ENCODE assay signal across 8 cellular contexts in the genomic region with DNA sequence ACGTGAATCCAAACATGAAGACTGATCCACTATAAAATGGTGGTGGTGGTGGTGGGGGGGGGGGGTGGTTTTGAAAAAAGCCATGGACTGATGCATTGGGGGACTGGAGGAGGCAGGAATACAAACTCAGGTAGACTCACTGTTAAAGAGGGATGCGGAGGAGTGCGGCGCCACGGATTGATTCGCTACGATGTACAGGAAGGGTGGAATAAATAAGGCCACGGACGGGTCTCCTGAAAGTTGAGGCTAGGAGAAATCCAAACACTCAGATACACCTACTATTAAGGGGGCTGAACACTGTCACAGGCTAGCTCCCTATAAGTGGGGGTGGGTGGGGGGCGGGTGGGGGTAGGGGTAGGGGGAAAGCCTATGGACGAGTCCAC. TPM values are rescaled to one million over a fixed set of nuclear protein-coding genes. Genes with fewer than 3 reads are reported as not detected.
DNase-seq lines count a peak whose midpoint lies in the region; ATAC-seq and TF ChIP-seq lines count a peak whose summit lies in the region.

No MANE protein-coding gene starts in this region.

- H2BK120ac ChIP-seq in neuronal stem cell (ENCODE audit: low read depth, low read length), result no peak overlapping the region

- peaks cover 33% of the 10 kb centered on the region for H3K4me1 ChIP-seq in CD4-positive, alpha-beta memory T cell (ENCODE audit: insufficient read depth, low read length)
- H3K4me1 ChIP-seq in neuronal stem cell (ENCODE audit: control insufficient read depth in 2 of 2, insufficient read depth in 1 of 2, low read depth in 1 of 2, low read length in 2 of 2), result peaks cover 2 to 6% of the 10 kb centered on the region in 2 donors

- H4K8ac ChIP-seq in neuronal stem cell (ENCODE audit: low read depth, low read length), result no peak overlapping the region

- no peak overlapping the region for H2AK5ac ChIP-seq in neuronal stem cell (ENCODE audit: low read depth, low read length)

- H3K23ac ChIP-seq in neuronal stem cell (ENCODE audit: low read depth, low read length, poor library complexity), result no peak overlapping the region

- no peak for ATAC-seq in effector memory CD8-positive, alpha-beta T cell (replicated peaks)
- ATAC-seq in HG03354 (IDR thresholded peaks at IDR 0.05; ENCODE audit: poor library complexity, severe bottlenecking, unreplicated experiment) (no peak), HG03571 (IDR thresholded peaks at IDR 0.05; ENCODE audit: unreplicated experiment) (no peak)

- H3K79me1 ChIP-seq in neuronal stem cell (ENCODE audit: low read depth, low read length), result peaks cover 3% of the 10 kb centered on the region

- peak overlapping the region; percentile 43 for H3K4me2 ChIP-seq in neuronal stem cell (ENCODE audit: insufficient read depth, low read length, poor library complexity, severe bottlenecking)

- peak overlapping the region in 1 of 2 donors; percentile 69 for H3K4me3 ChIP-seq in CD4-positive, alpha-beta memory T cell (ENCODE audit: low read length in 2 of 2)
- H3K4me3 ChIP-seq in NB4 (ENCODE audit: low read depth, low read length), result peak overlapping the region; percentile 73
- H3K4me3 ChIP-seq in neuronal stem cell (ENCODE audit: low read length in 2 of 2), result peak overlapping the region; percentile 96 to 98

- H3K4me3 Mint-ChIP-seq in CD4-positive, alpha-beta memory T cell, result peak overlapping the region; percentile 85 to 94 (median 88)
- peak overlapping the region; percentile 92 to 94 for H3K4me3 Mint-ChIP-seq in effector memory CD8-positive, alpha-beta T cell

- no peak overlapping the region for H4K91ac ChIP-seq in neuronal stem cell (ENCODE audit: low read depth, low read length, poor library complexity)

- H2BK15ac ChIP-seq in neuronal stem cell (ENCODE audit: low read length), result no peak overlapping the region

- no peak overlapping the region for H3K14ac ChIP-seq in neuronal stem cell (ENCODE audit: low read length)

- H3K27me3 ChIP-seq in CD4-positive, alpha-beta memory T cell (ENCODE audit: insufficient read depth, low read length), result no peaks in the 10 kb centered on the region
- H3K27me3 ChIP-seq in neuronal stem cell (ENCODE audit: control insufficient read depth in 3 of 3, insufficient read depth in 3 of 3, low read depth in 1 of 3, low read length in 3 of 3), result peaks cover 0 to 3% (median 0%) of the 10 kb centered on the region in 3 experiments

- no peak for DNase-seq in CD4-positive, alpha-beta memory T cell
- no peak for DNase-seq in NB4 (ENCODE audit: low read depth)
- DNase-seq in effector memory CD8-positive, alpha-beta T cell, result no peak
- no peak for DNase-seq in neuronal stem cell (ENCODE audit: low spot score)
- DNase-seq in NCI-H1417 (lab: John Stamatoyannopoulos, UW), result no peak
- DNase-seq in DMS 273 (lab: John Stamatoyannopoulos, UW; ENCODE audit: unreplicated experiment), result no peak

- H2BK5ac ChIP-seq in neuronal stem cell (ENCODE audit: low read length), result no peak overlapping the region

- POLR2A ChIA-PET in CD4-positive, alpha-beta memory T cell (lab: Charles Lee; ENCODE audit: partially characterized antibody), result interaction anchor here (1.0 to 2.7 kb wide), 9 partner anchors 8 to 924 kb away, joined by 3 to 14 read pairs (median 7); a partner anchor contains a TSS

- H2BK12ac ChIP-seq in neuronal stem cell (ENCODE audit: low read length), result no peak overlapping the region

- CTCF ChIA-PET in CD4-positive, alpha-beta memory T cell (lab: Charles Lee; ENCODE audit: partially characterized antibody), result interaction anchor here (0.6 to 1.5 kb wide), 4 partner anchors 9 to 1939 kb away, joined by 3 to 4 read pairs (median 4); no protein-coding TSS in a partner anchor

- no peak overlapping the region for H2AFZ ChIP-seq in neuronal stem cell (ENCODE audit: low read length)

- no peaks in the 10 kb centered on the region for H3K9me3 ChIP-seq in CD4-positive, alpha-beta memory T cell (ENCODE audit: control insufficient read depth in 1 of 2, low read length in 2 of 2)
- H3K9me3 ChIP-seq in neuronal stem cell (replicated peaks in 1 of 2; ENCODE audit: control insufficient read depth in 2 of 2, insufficient read depth in 1 of 2, low read depth in 1 of 2, low read length in 2 of 2), result no peaks in the 10 kb centered on the region

- H3K9ac ChIP-seq in neuronal stem cell (ENCODE audit: low read depth, low read length, poor library complexity), result peak overlapping the region; percentile 60

- no peak for TF ChIP-seq CTCF in NB4 (IDR thresholded peaks at IDR 0.05; ENCODE audit: low read depth, low read length)

- no peaks in the 10 kb centered on the region for H3K27me3 Mint-ChIP-seq in CD4-positive, alpha-beta memory T cell
- H3K27me3 Mint-ChIP-seq in effector memory CD8-positive, alpha-beta T cell, result no peaks in the 10 kb centered on the region

- H3K36me3 Mint-ChIP-seq in CD4-positive, alpha-beta memory T cell, result peaks cover 4 to 56% of the 10 kb centered on the region in 2 donors
- H3K36me3 Mint-ChIP-seq in effector memory CD8-positive, alpha-beta T cell (ENCODE audit: insufficient read depth), result peaks cover 25% of the 10 kb centered on the region

- peak overlapping the region; percentile 74 for H3K27ac ChIP-seq in CD4-positive, alpha-beta memory T cell (ENCODE audit: low read depth, low read length)
- no peak overlapping the region for H3K27ac ChIP-seq in neuronal stem cell (replicated peaks; ENCODE audit: low read length)

- intact Hi-C loops in CD4-positive, alpha-beta memory T cell (cut with micrococcal nuclease), result loop anchor here (1.0 to 10.0 kb wide), 7 partner anchors 9 to 504 kb away; a partner anchor contains a TSS

- no CpG with 5 or more reads among the region's 11 CpGs for WGBS in neuronal stem cell (ENCODE audit: extremely low coverage in 2 of 2, insufficient read length in 2 of 2, insufficient replicate concordance in 1 of 2), 2 donors

- H3K36me3 ChIP-seq in CD4-positive, alpha-beta memory T cell (ENCODE audit: insufficient read depth, low read length), result peaks cover 7% of the 10 kb centered on the region
- H3K36me3 ChIP-seq in neuronal stem cell (replicated peaks in 1 of 2; ENCODE audit: control insufficient read depth in 2 of 2, insufficient read depth in 2 of 2, low read length in 2 of 2), result peaks cover 0 to 33% of the 10 kb centered on the region in 2 donors

- peaks cover 34 to 45% (median 39%) of the 10 kb centered on the region in 4 donors for H3K4me1 Mint-ChIP-seq in CD4-positive, alpha-beta memory T cell
- H3K4me1 Mint-ChIP-seq in effector memory CD8-positive, alpha-beta T cell (ENCODE audit: low read depth in 2 of 2), result peaks cover 32 to 38% of the 10 kb centered on the region in 2 donors

- H3K27ac Mint-ChIP-seq in CD4-positive, alpha-beta memory T cell, result peak overlapping the region; percentile 85 to 97 (median 87)
- H3K27ac Mint-ChIP-seq in effector memory CD8-positive, alpha-beta T cell, result peak overlapping the region; percentile 78 to 96

- no peak for TF ChIP-seq POLR2A in NB4 (IDR thresholded peaks at IDR 0.05; ENCODE audit: extremely low read depth, insufficient read length)

- H3K4ac ChIP-seq in neuronal stem cell (ENCODE audit: low read length), result no peak overlapping the region

- H3K18ac ChIP-seq in neuronal stem cell (ENCODE audit: low read length), result no peak overlapping the region

- H3K9me3 Mint-ChIP-seq in CD4-positive, alpha-beta memory T cell, result no peaks in the 10 kb centered on the region
- no peaks in the 10 kb centered on the region for H3K9me3 Mint-ChIP-seq in effector memory CD8-positive, alpha-beta T cell

RNA-seq across cellular contexts. Expression of a gene that starts 0.6 kb away (rescaled TPM):
- total RNA-seq in CD4-positive, alpha-beta memory T cell, result 10 to 100 TPM; 36.4 to 38.3 TPM
- polyA plus RNA-seq in CD4-positive, alpha-beta memory T cell, result 10 to 100 TPM; 21.9 to 22.7 TPM
- 28.0 TPM for polyA plus RNA-seq in neuronal stem cell (2013, experiment 1 of 2)
- polyA plus RNA-seq in neuronal stem cell (2013, experiment 2 of 2), result 28.5 TPM

RNA-seq across cellular contexts. Expression of a gene that starts 9.2 kb away (rescaled TPM):
- 100 to 1,000 TPM; 172 to 188 TPM for total RNA-seq in CD4-positive, alpha-beta memory T cell
- polyA plus RNA-seq in CD4-positive, alpha-beta memory T cell, result 100 to 1,000 TPM; 275 to 315 TPM
- 125 TPM for polyA plus RNA-seq in neuronal stem cell (2013, experiment 1 of 2)
- 121 TPM for polyA plus RNA-seq in neuronal stem cell (2013, experiment 2 of 2)

RNA-seq across cellular contexts. Expression of a gene that starts 20.0 kb away (rescaled TPM):
- 10 to 100 TPM; 28.4 to 29.0 TPM for total RNA-seq in CD4-positive, alpha-beta memory T cell
- polyA plus RNA-seq in CD4-positive, alpha-beta memory T cell, result 10 to 100 TPM; 13.5 to 16.4 TPM
- 0.25 TPM for polyA plus RNA-seq in neuronal stem cell (2013, experiment 1 of 2)
- polyA plus RNA-seq in neuronal stem cell (2013, experiment 2 of 2), result 0.24 TPM

RNA-seq across cellular contexts. Expression of a gene that starts 30.1 kb away (rescaled TPM):
- total RNA-seq in CD4-positive, alpha-beta memory T cell, result 1 to 10 TPM in 1 of 2 experiments, under 1 TPM in 1; 0.90 to 1.4 TPM
- 1 to 10 TPM in 1 of 2 donors, under 1 TPM in 1; 0.49 to 1.6 TPM for polyA plus RNA-seq in CD4-positive, alpha-beta memory T cell
- polyA plus RNA-seq in neuronal stem cell (2013, experiment 1 of 2), result 3.6 TPM
- polyA plus RNA-seq in neuronal stem cell (2013, experiment 2 of 2), result 4.0 TPM
